27 cellular contexts compared by ENCODE assay signal in genomic region chr7:34011711-34012110, GRCh38.
A peak's percentile ranks its signal among the peaks of the same experiment; 100 is the strongest.
DNase-seq lines count a peak whose midpoint lies in the region; ATAC-seq and TF ChIP-seq lines count a peak whose summit lies in the region.
"Had no signal": no experiment of that assay in that cellular context is flagged by ENCODE, and none has a peak within 500 bp of the region (broad histone marks: within the 10 kb centered on the region; RNA-seq: fewer than 3 reads in every experiment).

No MANE protein-coding gene starts in this region.

- H3K4me3 ChIP-seq in liver (ENCODE audit: low read depth in 1 of 3, low read length in 3 of 3) (no peak overlapping the region), right lobe of liver (no peak overlapping the region), subcutaneous abdominal adipose tissue (ENCODE audit: low read depth in 1 of 5, low read length in 5 of 5) (no peak overlapping the region), breast epithelium (no peak overlapping the region)
- H3K4me3 ChIP-seq: adrenal gland, tibial artery had no signal

- TF ChIP-seq CTCF in liver (IDR thresholded peaks at IDR 0.05; ENCODE audit: low read depth, low read length, missing input control) (no peak), right lobe of liver (IDR thresholded peaks at IDR 0.05) (no peak), breast epithelium (IDR thresholded peaks at IDR 0.05) (no peak)

- TF ChIP-seq POLR2A in right lobe of liver (IDR thresholded peaks at IDR 0.05) (no peak), breast epithelium (IDR thresholded peaks at IDR 0.05) (no peak)

- H3K27me3 ChIP-seq in liver (ENCODE audit: control insufficient read depth in 4 of 4, insufficient read depth in 4 of 4, low read length in 3 of 4) (no peaks in the 10 kb centered on the region), right lobe of liver (peaks cover 0 to 4% of the 10 kb centered on the region in 2 donors), subcutaneous abdominal adipose tissue (ENCODE audit: control insufficient read depth in 5 of 5, insufficient read depth in 4 of 5, low read length in 5 of 5) (no peaks in the 10 kb centered on the region), breast epithelium (no peaks in the 10 kb centered on the region)
- H3K27me3 ChIP-seq: adrenal gland, brain microvascular endothelial cell, tibial artery had no signal

- no peak for TF ChIP-seq RAD21 in liver (IDR thresholded peaks at IDR 0.05)

- H3K9ac ChIP-seq in liver (ENCODE audit: low read depth in 1 of 2, low read length in 2 of 2) (no peak overlapping the region), subcutaneous abdominal adipose tissue (ENCODE audit: low read length in 5 of 5) (no peak overlapping the region)

- 67% methylated on average over 1 of the region's 1 CpG for WGBS in liver
- 56% methylated on average over 1 of the region's 1 CpG for WGBS in right lobe of liver (ENCODE audit: insufficient coverage, low coverage, low lambda C conversion rate, missing lambda C conversion rate)

- no peaks in the 10 kb centered on the region for H3K9me3 ChIP-seq in liver (ENCODE audit: control insufficient read depth in 4 of 4, low read length in 3 of 4)
- H3K9me3 ChIP-seq in right lobe of liver: no peaks in the 10 kb centered on the region
- H3K9me3 ChIP-seq in subcutaneous abdominal adipose tissue (ENCODE audit: control insufficient read depth in 5 of 5, low read length in 5 of 5): no peaks in the 10 kb centered on the region
- no peaks in the 10 kb centered on the region for H3K9me3 ChIP-seq in breast epithelium
- H3K9me3 ChIP-seq: adrenal gland, tibial artery had no signal

- ATAC-seq in right lobe of liver: no peak
- no peak for ATAC-seq in HG03108 (IDR thresholded peaks at IDR 0.05; ENCODE audit: unreplicated experiment)
- no peak for ATAC-seq in GM18909 (IDR thresholded peaks at IDR 0.05; ENCODE audit: poor library complexity, unreplicated experiment)
- ATAC-seq: left lobe of liver; stimulated activated naive CD8-positive, alpha-beta T cell treated with anti-CD3 and anti-CD28 coated beads, Interleukin-15, amount 100 ng/mL, for 72 hours had no signal

- no peak for DNase-seq in right lobe of liver
- peak; percentile 27 for DNase-seq in RPMI7951 (ENCODE audit: low read depth)
- DNase-seq in fibroblast of peridontal ligament (ENCODE audit: extremely low read depth): peak; percentile 77
- no peak for DNase-seq in breast epithelium (ENCODE audit: low spot score in 2 of 2)
- DNase-seq: 8988T; activated CD4-positive, alpha-beta T cell treated with anti-CD3 and anti-CD28 coated beads, Interleukin-2, amount 10 ng/mL, durations not matched to agents 24 days and 14 days; activated naive CD4-positive, alpha-beta T cell; activated T-cell treated with anti-CD3 and anti-CD28 coated beads, Interleukin-2, amount 50 U/mL, for 48 hours; adrenal gland; brain microvascular endothelial cell; DMS79; effector memory CD4-positive, alpha-beta T cell; erythroblast; hypothalamus; immature natural killer cell; naive B cell; NCI-H1092; NCI-H1930; SHP77 treated with DMSO at 0.1 percent for 48 hours; stimulated activated CD8-positive, alpha-beta memory T cell treated with anti-CD3 and anti-CD28 coated beads, Interleukin-4, amount 100 ng/mL, for 48 hours; stimulated activated naive CD8-positive, alpha-beta T cell treated with anti-CD3 and anti-CD28 coated beads, Interleukin-15, amount 100 ng/mL, for 72 hours; tibial artery had no signal

- H3K36me3 ChIP-seq in liver (ENCODE audit: control insufficient read depth in 4 of 4, insufficient read depth in 3 of 4, low read depth in 1 of 4, low read length in 3 of 4): no peaks in the 10 kb centered on the region
- no peaks in the 10 kb centered on the region for H3K36me3 ChIP-seq in right lobe of liver
- no peaks in the 10 kb centered on the region for H3K36me3 ChIP-seq in subcutaneous abdominal adipose tissue (ENCODE audit: control insufficient read depth in 5 of 5, insufficient read depth in 5 of 5, low read length in 5 of 5)
- H3K36me3 ChIP-seq in breast epithelium: no peaks in the 10 kb centered on the region
- H3K36me3 ChIP-seq: adrenal gland, brain microvascular endothelial cell, tibial artery had no signal

- intact Hi-C loops in right lobe of liver (cut with DNase I): no loop called here
- intact Hi-C loops in breast epithelium (cut with DNase I; ENCODE audit: low total_unique reads): no loop called here

- H3K4me1 ChIP-seq in liver (ENCODE audit: control insufficient read depth in 4 of 4, insufficient read depth in 4 of 4, low read length in 3 of 4) (no peaks in the 10 kb centered on the region), right lobe of liver (no peaks in the 10 kb centered on the region), subcutaneous abdominal adipose tissue (ENCODE audit: control insufficient read depth in 5 of 5, insufficient read depth in 5 of 5, low read length in 5 of 5) (peaks cover 0 to 13% (median 2%) of the 10 kb centered on the region in 5 donors), breast epithelium (no peaks in the 10 kb centered on the region)
- H3K4me1 ChIP-seq: tibial artery had no signal

- no peak overlapping the region for H3K27ac ChIP-seq in liver (ENCODE audit: low read depth in 1 of 2, low read length in 2 of 2)
- H3K27ac ChIP-seq in right lobe of liver: no peak overlapping the region
- H3K27ac ChIP-seq in subcutaneous abdominal adipose tissue (ENCODE audit: low read depth, low read length): peak overlapping the region; percentile 12
- H3K27ac ChIP-seq in breast epithelium: no peak overlapping the region
- H3K27ac ChIP-seq: adrenal gland, brain microvascular endothelial cell, tibial artery had no signal

TF ChIP-seq in liver, 16 proteins besides CTCF, POLR2A, EP300 and RAD21:
- TF ChIP-seq NR2F2 (IDR thresholded peaks at IDR 0.05) (peak; percentile 24), HNF4G (IDR thresholded peaks at IDR 0.05) (no peak)

Comparison
In these comparisons a context has a peak if more than half of its experiments do, and no peak if none do; other contexts are left out.
1. DNase-seq: peak in RPMI7951 (single experiment) and fibroblast of peridontal ligament (single experiment); none in right lobe of liver (0 of 3) and breast epithelium (0 of 2).